Comparison of ENCODE assay signal across 8 cellular contexts in the genomic region with DNA sequence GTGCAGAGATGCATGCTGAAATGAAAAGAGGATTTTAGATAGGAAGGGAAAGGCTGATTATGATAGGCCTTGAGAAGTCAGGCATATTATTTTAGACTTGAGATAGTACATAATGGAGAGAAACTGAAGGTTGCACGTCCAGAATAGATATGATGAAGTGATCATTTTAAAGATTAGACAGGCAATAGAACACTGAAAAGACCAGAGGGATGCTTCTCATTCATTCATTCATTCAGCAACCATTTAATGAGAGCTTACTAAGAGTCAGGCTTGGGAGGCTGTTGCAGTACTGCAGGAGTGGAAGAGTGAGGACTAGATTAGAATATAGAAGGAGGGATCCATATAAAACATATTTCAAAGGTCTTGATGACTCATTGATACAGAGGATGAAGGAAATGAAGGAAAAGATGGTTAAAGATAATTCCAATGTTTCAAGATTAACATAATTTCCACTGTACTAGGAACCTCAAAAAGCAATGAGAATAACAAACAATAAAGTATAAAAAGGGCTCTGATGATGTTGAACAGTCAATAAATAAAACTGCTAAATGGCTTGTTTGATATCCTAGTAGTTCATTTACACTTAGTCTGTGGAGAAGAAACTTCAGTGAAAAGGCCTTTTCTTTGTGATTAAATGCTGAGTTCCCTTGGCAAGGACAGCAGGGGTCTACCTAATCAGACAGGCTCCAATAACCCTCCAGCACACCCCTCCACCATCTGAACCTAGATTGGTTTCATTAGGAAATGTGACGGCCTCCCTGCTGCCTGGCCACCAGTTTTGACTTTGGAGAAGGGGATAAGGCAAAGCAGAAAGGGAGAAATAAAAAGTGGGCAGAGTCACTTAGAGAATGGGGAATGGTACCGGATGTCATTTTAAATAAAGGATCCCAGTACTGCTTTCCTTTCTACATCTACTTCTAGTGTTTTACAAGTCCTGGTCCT. TPM values are rescaled to one million over a fixed set of nuclear protein-coding genes. Genes with fewer than 3 reads are reported as not detected.
A peak's percentile ranks its signal among the peaks of the same experiment; 100 is the strongest.
DNase-seq lines count a peak whose midpoint lies in the region; ATAC-seq and TF ChIP-seq lines count a peak whose summit lies in the region.
"Had no signal": no experiment of that assay in that cellular context is flagged by ENCODE, and none has a peak within 500 bp of the region (broad histone marks: within the 10 kb centered on the region; RNA-seq: fewer than 3 reads in every experiment).

No MANE protein-coding gene starts in this region.

- TF ChIP-seq CTCF in HEK293 (tag by site-specific recombination; IDR thresholded peaks at IDR 0.05) (no peak), WERI-Rb-1 (IDR thresholded peaks at IDR 0.05; ENCODE audit: low read depth, low read length) (no peak), foreskin fibroblast (IDR thresholded peaks at IDR 0.05; ENCODE audit: low read depth, low read length) (no peak)

- DNase-seq in WERI-Rb-1 (no peak), foreskin fibroblast (peak in 1 of 2 donors; percentile 21), HEK293T (ENCODE audit: extremely low spot score) (no peak)

- CTCF ChIA-PET in HEK293 (lab: Yijun Ruan, JAX) (interaction anchor here (0.7 to 1.0 kb wide), 2 partner anchors 9 to 69 kb away, joined by 3 read pairs; no protein-coding TSS in a partner anchor), HEK293T (lab: Yijun Ruan, JAX) (no interaction called here)

- POLR2A ChIA-PET in HEK293 (lab: Yijun Ruan, JAX) (no interaction called here), HEK293T (lab: Yijun Ruan, JAX) (no interaction called here)

- H3K27me3 ChIP-seq in WERI-Rb-1 (ENCODE audit: insufficient read depth, low read depth, severe bottlenecking) (no peaks in the 10 kb centered on the region), skeletal muscle tissue (ENCODE audit: control insufficient read depth in 3 of 3, insufficient read depth in 3 of 3, low read length in 3 of 3) (no peaks in the 10 kb centered on the region)

- H3K4me3 ChIP-seq in HEK293 (ENCODE audit: low read depth, low read length) = peak overlapping the region; percentile 95
- H3K4me3 ChIP-seq in WERI-Rb-1 (ENCODE audit: low read depth, low read length) = peak overlapping the region; percentile 80
- H3K4me3 ChIP-seq in foreskin fibroblast (ENCODE audit: low read depth in 1 of 2, low read length in 2 of 2) = peak overlapping the region; percentile 72 to 80
- H3K4me3 ChIP-seq in skeletal muscle tissue (ENCODE audit: low read length in 3 of 3) = peak overlapping the region; percentile 78 to 82 (median 79)

- peak overlapping the region; percentile 89 to 95 (median 91) for H3K9ac ChIP-seq in skeletal muscle tissue (ENCODE audit: low read depth in 1 of 3, low read length in 3 of 3)

- no peak overlapping the region for H3K27ac ChIP-seq in HEK293 (ENCODE audit: extremely low read depth, low read depth, low read length)
- H3K27ac ChIP-seq in WERI-Rb-1 = peak overlapping the region; percentile 7; the same call in 1 of the 2 replicates
- peak overlapping the region; percentile 92 for H3K27ac ChIP-seq in skeletal muscle tissue (ENCODE audit: low read depth, low read length)

- H3K9me3 ChIP-seq in HEK293 (ENCODE audit: control insufficient read depth, insufficient read depth, low read depth, low read length) (no peaks in the 10 kb centered on the region), WERI-Rb-1 (ENCODE audit: severe bottlenecking) (no peaks in the 10 kb centered on the region), skeletal muscle tissue (ENCODE audit: control insufficient read depth in 3 of 3, low read length in 3 of 3) (no peaks in the 10 kb centered on the region)

- H3K36me3 ChIP-seq in HEK293 (ENCODE audit: control insufficient read depth in 2 of 2, insufficient read depth in 1 of 2, low read length in 2 of 2) (no peaks in the 10 kb centered on the region), WERI-Rb-1 (peaks cover 1% of the 10 kb centered on the region), skeletal muscle tissue (ENCODE audit: control insufficient read depth in 3 of 3, insufficient read depth in 3 of 3, low read length in 3 of 3) (no peaks in the 10 kb centered on the region)

- ATAC-seq in HG03460 (IDR thresholded peaks at IDR 0.05; ENCODE audit: unreplicated experiment) (no peak), GM21723 (IDR thresholded peaks at IDR 0.05; ENCODE audit: unreplicated experiment) (no peak)
- ATAC-seq: left lobe of liver had no signal

- H3K4me1 ChIP-seq in HEK293 (ENCODE audit: control insufficient read depth, insufficient read depth, low read length) (peaks cover 6% of the 10 kb centered on the region), skeletal muscle tissue (ENCODE audit: control insufficient read depth in 3 of 3, insufficient read depth in 3 of 3, low read length in 3 of 3) (peaks cover 31 to 32% (median 32%) of the 10 kb centered on the region in 3 donors)

TF ChIP-seq in HEK293, 187 proteins besides CTCF, POLR2A, EP300 and RAD21:
- TF ChIP-seq ZNF596 (tag by site-specific recombination; IDR thresholded peaks at IDR 0.05) (no peak), PRDM1 (tag by site-specific recombination; IDR thresholded peaks at IDR 0.05) (peak; percentile 62; the same call in 1 of the 2 replicates)

TF ChIP-seq in HEK293T, 16 proteins besides CTCF, POLR2A, EP300 and RAD21:
- TF ChIP-seq NFRKB (IDR thresholded peaks at IDR 0.05) = no peak
- no peak for TF ChIP-seq FOXA1 (IDR thresholded peaks at IDR 0.05)
- no peak for TF ChIP-seq TARDBP (IDR thresholded peaks at IDR 0.05)
- no peak for TF ChIP-seq ELF4 (IDR thresholded peaks at IDR 0.05)
- no peak for TF ChIP-seq CTBP1 (IDR thresholded peaks at IDR 0.05; ENCODE audit: borderline replicate concordance)
- TF ChIP-seq BHLHE40 (IDR thresholded peaks at IDR 0.05; ENCODE audit: borderline replicate concordance) = no peak
- TF ChIP-seq ARNT (IDR thresholded peaks at IDR 0.05) = no peak
- no peak for TF ChIP-seq SUZ12 (IDR thresholded peaks at IDR 0.05)
- TF ChIP-seq SP1 (IDR thresholded peaks at IDR 0.05) = no peak
- TF ChIP-seq ZNF384 (IDR thresholded peaks at IDR 0.05) = no peak
- TF ChIP-seq L3MBTL2 (conservative IDR thresholded peaks at IDR 0.05) = no peak
- TF ChIP-seq FOXK2 (IDR thresholded peaks at IDR 0.05) = no peak
- no peak for TF ChIP-seq FOXM1 (IDR thresholded peaks at IDR 0.05; ENCODE audit: borderline replicate concordance)
- TF ChIP-seq, protein P1, sequence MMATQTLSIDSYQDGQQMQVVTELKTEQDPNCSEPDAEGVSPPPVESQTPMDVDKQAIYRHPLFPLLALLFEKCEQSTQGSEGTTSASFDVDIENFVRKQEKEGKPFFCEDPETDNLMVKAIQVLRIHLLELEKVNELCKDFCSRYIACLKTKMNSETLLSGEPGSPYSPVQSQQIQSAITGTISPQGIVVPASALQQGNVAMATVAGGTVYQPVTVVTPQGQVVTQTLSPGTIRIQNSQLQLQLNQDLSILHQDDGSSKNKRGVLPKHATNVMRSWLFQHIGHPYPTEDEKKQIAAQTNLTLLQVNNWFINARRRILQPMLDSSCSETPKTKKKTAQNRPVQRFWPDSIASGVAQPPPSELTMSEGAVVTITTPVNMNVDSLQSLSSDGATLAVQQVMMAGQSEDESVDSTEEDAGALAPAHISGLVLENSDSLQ (IDR thresholded peaks at IDR 0.05) = no peak
- no peak for TF ChIP-seq LEF1 (IDR thresholded peaks at IDR 0.05; ENCODE audit: borderline replicate concordance)
- no peak for TF ChIP-seq HDGF (IDR thresholded peaks at IDR 0.05; ENCODE audit: borderline replicate concordance)

RNA-seq across cellular contexts. Expression of a gene that starts 1.7 kb away (rescaled TPM):
- 6.3 TPM for total RNA-seq in skeletal muscle tissue

RNA-seq across cellular contexts. Expression of a gene that starts 5.3 kb away (rescaled TPM):
- 30.8 TPM for total RNA-seq in skeletal muscle tissue
